20 cellular contexts compared by ENCODE assay signal in the genomic region with DNA sequence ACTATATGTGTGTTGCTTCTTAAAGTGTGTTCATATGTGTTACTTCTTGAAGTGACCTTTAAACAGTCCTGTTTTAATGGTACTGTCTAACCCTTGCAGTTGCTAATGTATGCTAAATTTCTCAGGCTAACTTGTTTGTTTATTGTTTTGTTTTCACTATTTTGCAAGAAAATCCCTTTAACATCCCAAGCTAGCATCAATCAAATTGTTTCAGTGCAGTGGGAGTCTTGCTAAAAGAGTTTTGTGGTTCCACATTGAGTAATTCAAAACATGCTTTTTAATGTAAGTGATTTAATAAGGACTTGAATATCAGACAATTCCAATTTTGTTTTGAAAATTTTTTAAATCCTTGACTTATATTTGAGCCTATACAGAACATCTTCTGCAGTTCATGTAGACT.
"Had no signal": no experiment of that assay in that cellular context is flagged by ENCODE, and none has a peak within 500 bp of the region (broad histone marks: within the 10 kb centered on the region; RNA-seq: fewer than 3 reads in every experiment).

No MANE protein-coding gene starts in this region.

- H3K9me3 ChIP-seq: gastroesophageal sphincter, psoas muscle, stomach, thoracic aorta, transverse colon had no signal

- ATAC-seq: esophagus mucosa; gastroesophageal sphincter; left lobe of liver; naive thymus-derived CD4-positive, alpha-beta T cell; psoas muscle; sciatic nerve had no signal

- H3K27ac Mint-ChIP-seq: nephron progenitor cell had no signal

- H3K36me3 Mint-ChIP-seq: naive thymus-derived CD4-positive, alpha-beta T cell had no signal

- H3K36me3 ChIP-seq: gastroesophageal sphincter, stomach, thoracic aorta, transverse colon had no signal

- H3K4me3 Mint-ChIP-seq: nephron progenitor cell had no signal

- H3K4me3 ChIP-seq: gastroesophageal sphincter, skin epidermis, stomach, transverse colon had no signal

- H3K27ac ChIP-seq: gastroesophageal sphincter, psoas muscle, skin epidermis, stomach, thoracic aorta, transverse colon had no signal

- H3K9me3 Mint-ChIP-seq: naive thymus-derived CD4-positive, alpha-beta T cell; nephron progenitor cell had no signal

- DNase-seq: effector memory CD4-positive, alpha-beta T cell; foreskin fibroblast; glutamatergic neuron; islet precursor cell; mammary epithelial cell; naive thymus-derived CD4-positive, alpha-beta T cell; nephron progenitor cell; psoas muscle; retina; stimulated activated CD4-positive, alpha-beta T cell treated with anti-CD3 and anti-CD28 coated beads, Interleukin-12 subunit alpha, Interleukin-12 subunit beta, amount 100 ng/mL, for 4 hours; stimulated activated naive CD4-positive, alpha-beta T cell; stomach; substantia nigra; transverse colon had no signal
